8 cellular contexts compared by ENCODE assay signal in the genomic region with DNA sequence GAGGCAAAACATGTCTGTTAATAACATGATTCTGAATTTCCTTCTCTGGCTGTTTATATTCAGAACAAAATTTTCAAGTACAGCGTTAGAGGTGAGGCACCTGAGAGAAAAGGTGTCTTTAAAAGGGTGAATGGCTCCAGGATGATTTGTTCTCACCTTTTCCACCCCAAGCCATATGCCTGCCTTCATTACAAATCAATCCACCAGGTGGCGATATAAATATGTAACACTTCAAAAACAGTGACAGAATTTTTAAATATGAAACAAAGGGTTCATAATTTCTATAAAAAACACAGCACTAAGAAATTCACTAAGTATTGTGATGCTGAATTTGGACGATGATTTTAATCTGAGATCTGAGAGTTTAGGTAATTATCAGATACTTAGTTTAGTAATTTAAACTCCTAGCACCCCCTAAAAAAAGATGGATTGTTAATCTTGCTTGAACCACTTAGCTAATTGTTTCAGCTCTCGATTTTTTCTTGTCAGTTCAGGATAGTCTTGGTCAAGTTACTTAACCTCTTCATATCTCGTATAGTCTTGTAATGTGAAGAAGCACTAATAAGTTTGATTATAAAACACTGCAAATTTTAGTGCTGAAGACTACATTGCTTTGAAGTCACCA.
DNase-seq lines count a peak whose midpoint lies in the region; ATAC-seq and TF ChIP-seq lines count a peak whose summit lies in the region.

No MANE protein-coding gene starts in this region.

- DNase-seq in AG08396 (ENCODE audit: low spot score) (peak; percentile 5), GM13976 (ENCODE audit: low spot score) (peak; percentile 17), NCI-H526 treated with DMSO at 0.1 percent for 48 hours (lab: John Stamatoyannopoulos, UW) (peak; percentile 19), epidermal melanocyte (ENCODE audit: insufficient read length, low spot score) (peak; percentile 37), progenitor cell of endocrine pancreas (ENCODE audit: low spot score, unreplicated experiment) (no peak)
- no peak for DNase-seq in activated T-cell treated with anti-CD3 and anti-CD28 coated beads, Interleukin-2, amount 50 U/mL, for 1 hour
- no peak for DNase-seq in naive thymus-derived CD4-positive, alpha-beta T cell

- no peak overlapping the region for H3K27ac ChIP-seq in naive thymus-derived CD4-positive, alpha-beta T cell (ENCODE audit: low read depth, low read length)

- in situ Hi-C loops in GM13976 (cut with MboI; ENCODE audit: low sequenced_read_pairs, unreplicated experiment): no loop called here

- H3K4me3 Mint-ChIP-seq in progenitor cell of endocrine pancreas (ENCODE audit: low read depth): no peak overlapping the region
- H3K4me3 Mint-ChIP-seq in naive thymus-derived CD4-positive, alpha-beta T cell: no peak overlapping the region

- POLR2A ChIA-PET in naive thymus-derived CD4-positive, alpha-beta T cell (lab: Charles Lee): no interaction called here

- intact Hi-C loops in naive thymus-derived CD4-positive, alpha-beta T cell (cut with micrococcal nuclease): loop anchor here in 1 of 2 donors (2.0 kb wide), 1 partner anchor 1482 kb away; no protein-coding TSS in a partner anchor

- H3K27me3 ChIP-seq in naive thymus-derived CD4-positive, alpha-beta T cell (ENCODE audit: control insufficient read depth in 2 of 2, insufficient read depth in 2 of 2, low read length in 2 of 2): no peaks in the 10 kb centered on the region

- CTCF ChIA-PET in naive thymus-derived CD4-positive, alpha-beta T cell (lab: Charles Lee): no interaction called here

- no peaks in the 10 kb centered on the region for H3K4me1 ChIP-seq in naive thymus-derived CD4-positive, alpha-beta T cell (ENCODE audit: control insufficient read depth in 2 of 2, insufficient read depth in 2 of 2, low read length in 2 of 2)

- no peaks in the 10 kb centered on the region for H3K9me3 Mint-ChIP-seq in progenitor cell of endocrine pancreas (ENCODE audit: low read depth)
- H3K9me3 Mint-ChIP-seq in naive thymus-derived CD4-positive, alpha-beta T cell: no peaks in the 10 kb centered on the region

- H3K36me3 Mint-ChIP-seq in progenitor cell of endocrine pancreas (ENCODE audit: insufficient read depth): no peaks in the 10 kb centered on the region
- H3K36me3 Mint-ChIP-seq in naive thymus-derived CD4-positive, alpha-beta T cell: no peaks in the 10 kb centered on the region

- H3K9me3 ChIP-seq in naive thymus-derived CD4-positive, alpha-beta T cell (ENCODE audit: control insufficient read depth in 2 of 3, low read length in 3 of 3): no peaks in the 10 kb centered on the region

- ATAC-seq in HG03066 (IDR thresholded peaks at IDR 0.05; ENCODE audit: low read depth, unreplicated experiment): peak; percentile 69
- ATAC-seq in naive thymus-derived CD4-positive, alpha-beta T cell: no peak

- no peak overlapping the region for H3K27ac Mint-ChIP-seq in progenitor cell of endocrine pancreas
- no peak overlapping the region for H3K27ac Mint-ChIP-seq in naive thymus-derived CD4-positive, alpha-beta T cell

- H3K27me3 Mint-ChIP-seq in progenitor cell of endocrine pancreas: no peaks in the 10 kb centered on the region
- H3K27me3 Mint-ChIP-seq in naive thymus-derived CD4-positive, alpha-beta T cell: no peaks in the 10 kb centered on the region

- peaks cover 8% of the 10 kb centered on the region for H3K4me1 Mint-ChIP-seq in progenitor cell of endocrine pancreas (ENCODE audit: low read depth)
- no peaks in the 10 kb centered on the region for H3K4me1 Mint-ChIP-seq in naive thymus-derived CD4-positive, alpha-beta T cell

- no peaks in the 10 kb centered on the region for H3K36me3 ChIP-seq in naive thymus-derived CD4-positive, alpha-beta T cell (ENCODE audit: control insufficient read depth in 2 of 3, insufficient read depth in 3 of 3, low read length in 3 of 3)

- no peak overlapping the region for H3K4me3 ChIP-seq in naive thymus-derived CD4-positive, alpha-beta T cell (ENCODE audit: low read length)

- TF ChIP-seq CTCF in GM13976 (IDR thresholded peaks at IDR 0.05; ENCODE audit: borderline replicate concordance, control extremely low read depth, extremely low read depth, insufficient read depth, missing control alignments) (no peak), progenitor cell of endocrine pancreas (IDR thresholded peaks at IDR 0.05; ENCODE audit: unreplicated experiment) (peak; percentile 77)

Comparison
In these comparisons a context has a peak if more than half of its experiments do, and no peak if none do; other contexts are left out.
1. DNase-seq: peak in AG08396 (single experiment), GM13976 (single experiment), NCI-H526 treated with DMSO at 0.1 percent for 48 hours (single experiment) and epidermal melanocyte (single experiment); none in progenitor cell of endocrine pancreas (single experiment), activated T-cell treated with anti-CD3 and anti-CD28 coated beads, Interleukin-2, amount 50 U/mL, for 1 hour (single experiment) and naive thymus-derived CD4-positive, alpha-beta T cell (0 of 9).